ENCODE assay signal across 1 cellular context in the genomic region with DNA sequence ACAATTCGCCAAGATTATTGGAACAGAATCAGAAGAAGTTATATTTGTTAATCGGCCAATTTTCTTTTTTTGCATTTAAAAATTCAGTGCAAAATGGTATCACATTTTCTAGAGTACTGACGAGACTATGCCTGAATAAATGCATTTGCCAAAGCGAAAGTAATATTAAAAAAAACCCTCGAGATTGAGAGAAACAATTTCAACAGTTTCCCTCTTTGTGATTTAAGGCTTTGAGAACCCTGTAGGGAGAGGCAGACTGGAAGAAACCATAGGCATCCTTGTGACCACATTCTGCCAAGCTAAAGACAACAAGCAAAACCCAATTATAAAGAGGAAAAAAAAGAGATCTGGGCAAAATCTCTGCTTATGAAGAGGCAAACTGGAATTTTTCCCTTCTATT.
TF ChIP-seq lines count a peak whose summit lies in the region.

No MANE protein-coding gene starts in this region.

TF ChIP-seq in K562, 482 proteins besides CTCF, POLR2A, EP300 and RAD21 (continued from another document):
- TF ChIP-seq, protein P1, sequence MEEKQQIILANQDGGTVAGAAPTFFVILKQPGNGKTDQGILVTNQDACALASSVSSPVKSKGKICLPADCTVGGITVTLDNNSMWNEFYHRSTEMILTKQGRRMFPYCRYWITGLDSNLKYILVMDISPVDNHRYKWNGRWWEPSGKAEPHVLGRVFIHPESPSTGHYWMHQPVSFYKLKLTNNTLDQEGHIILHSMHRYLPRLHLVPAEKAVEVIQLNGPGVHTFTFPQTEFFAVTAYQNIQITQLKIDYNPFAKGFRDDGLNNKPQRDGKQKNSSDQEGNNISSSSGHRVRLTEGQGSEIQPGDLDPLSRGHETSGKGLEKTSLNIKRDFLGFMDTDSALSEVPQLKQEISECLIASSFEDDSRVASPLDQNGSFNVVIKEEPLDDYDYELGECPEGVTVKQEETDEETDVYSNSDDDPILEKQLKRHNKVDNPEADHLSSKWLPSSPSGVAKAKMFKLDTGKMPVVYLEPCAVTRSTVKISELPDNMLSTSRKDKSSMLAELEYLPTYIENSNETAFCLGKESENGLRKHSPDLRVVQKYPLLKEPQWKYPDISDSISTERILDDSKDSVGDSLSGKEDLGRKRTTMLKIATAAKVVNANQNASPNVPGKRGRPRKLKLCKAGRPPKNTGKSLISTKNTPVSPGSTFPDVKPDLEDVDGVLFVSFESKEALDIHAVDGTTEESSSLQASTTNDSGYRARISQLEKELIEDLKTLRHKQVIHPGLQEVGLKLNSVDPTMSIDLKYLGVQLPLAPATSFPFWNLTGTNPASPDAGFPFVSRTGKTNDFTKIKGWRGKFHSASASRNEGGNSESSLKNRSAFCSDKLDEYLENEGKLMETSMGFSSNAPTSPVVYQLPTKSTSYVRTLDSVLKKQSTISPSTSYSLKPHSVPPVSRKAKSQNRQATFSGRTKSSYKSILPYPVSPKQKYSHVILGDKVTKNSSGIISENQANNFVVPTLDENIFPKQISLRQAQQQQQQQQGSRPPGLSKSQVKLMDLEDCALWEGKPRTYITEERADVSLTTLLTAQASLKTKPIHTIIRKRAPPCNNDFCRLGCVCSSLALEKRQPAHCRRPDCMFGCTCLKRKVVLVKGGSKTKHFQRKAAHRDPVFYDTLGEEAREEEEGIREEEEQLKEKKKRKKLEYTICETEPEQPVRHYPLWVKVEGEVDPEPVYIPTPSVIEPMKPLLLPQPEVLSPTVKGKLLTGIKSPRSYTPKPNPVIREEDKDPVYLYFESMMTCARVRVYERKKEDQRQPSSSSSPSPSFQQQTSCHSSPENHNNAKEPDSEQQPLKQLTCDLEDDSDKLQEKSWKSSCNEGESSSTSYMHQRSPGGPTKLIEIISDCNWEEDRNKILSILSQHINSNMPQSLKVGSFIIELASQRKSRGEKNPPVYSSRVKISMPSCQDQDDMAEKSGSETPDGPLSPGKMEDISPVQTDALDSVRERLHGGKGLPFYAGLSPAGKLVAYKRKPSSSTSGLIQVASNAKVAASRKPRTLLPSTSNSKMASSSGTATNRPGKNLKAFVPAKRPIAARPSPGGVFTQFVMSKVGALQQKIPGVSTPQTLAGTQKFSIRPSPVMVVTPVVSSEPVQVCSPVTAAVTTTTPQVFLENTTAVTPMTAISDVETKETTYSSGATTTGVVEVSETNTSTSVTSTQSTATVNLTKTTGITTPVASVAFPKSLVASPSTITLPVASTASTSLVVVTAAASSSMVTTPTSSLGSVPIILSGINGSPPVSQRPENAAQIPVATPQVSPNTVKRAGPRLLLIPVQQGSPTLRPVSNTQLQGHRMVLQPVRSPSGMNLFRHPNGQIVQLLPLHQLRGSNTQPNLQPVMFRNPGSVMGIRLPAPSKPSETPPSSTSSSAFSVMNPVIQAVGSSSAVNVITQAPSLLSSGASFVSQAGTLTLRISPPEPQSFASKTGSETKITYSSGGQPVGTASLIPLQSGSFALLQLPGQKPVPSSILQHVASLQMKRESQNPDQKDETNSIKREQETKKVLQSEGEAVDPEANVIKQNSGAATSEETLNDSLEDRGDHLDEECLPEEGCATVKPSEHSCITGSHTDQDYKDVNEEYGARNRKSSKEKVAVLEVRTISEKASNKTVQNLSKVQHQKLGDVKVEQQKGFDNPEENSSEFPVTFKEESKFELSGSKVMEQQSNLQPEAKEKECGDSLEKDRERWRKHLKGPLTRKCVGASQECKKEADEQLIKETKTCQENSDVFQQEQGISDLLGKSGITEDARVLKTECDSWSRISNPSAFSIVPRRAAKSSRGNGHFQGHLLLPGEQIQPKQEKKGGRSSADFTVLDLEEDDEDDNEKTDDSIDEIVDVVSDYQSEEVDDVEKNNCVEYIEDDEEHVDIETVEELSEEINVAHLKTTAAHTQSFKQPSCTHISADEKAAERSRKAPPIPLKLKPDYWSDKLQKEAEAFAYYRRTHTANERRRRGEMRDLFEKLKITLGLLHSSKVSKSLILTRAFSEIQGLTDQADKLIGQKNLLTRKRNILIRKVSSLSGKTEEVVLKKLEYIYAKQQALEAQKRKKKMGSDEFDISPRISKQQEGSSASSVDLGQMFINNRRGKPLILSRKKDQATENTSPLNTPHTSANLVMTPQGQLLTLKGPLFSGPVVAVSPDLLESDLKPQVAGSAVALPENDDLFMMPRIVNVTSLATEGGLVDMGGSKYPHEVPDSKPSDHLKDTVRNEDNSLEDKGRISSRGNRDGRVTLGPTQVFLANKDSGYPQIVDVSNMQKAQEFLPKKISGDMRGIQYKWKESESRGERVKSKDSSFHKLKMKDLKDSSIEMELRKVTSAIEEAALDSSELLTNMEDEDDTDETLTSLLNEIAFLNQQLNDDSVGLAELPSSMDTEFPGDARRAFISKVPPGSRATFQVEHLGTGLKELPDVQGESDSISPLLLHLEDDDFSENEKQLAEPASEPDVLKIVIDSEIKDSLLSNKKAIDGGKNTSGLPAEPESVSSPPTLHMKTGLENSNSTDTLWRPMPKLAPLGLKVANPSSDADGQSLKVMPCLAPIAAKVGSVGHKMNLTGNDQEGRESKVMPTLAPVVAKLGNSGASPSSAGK (IDR thresholded peaks at IDR 0.05) = no peak
- TF ChIP-seq NCOA2 (IDR thresholded peaks at IDR 0.05; ENCODE audit: partially characterized antibody in 2 of 2) (no peak), ZNF780A (CRISPR knock-in tag; IDR thresholded peaks at IDR 0.05) (no peak), HDAC6 (IDR thresholded peaks at IDR 0.05; ENCODE audit: low read depth, low read length) (no peak), FOXP1 (CRISPR knock-in tag; IDR thresholded peaks at IDR 0.05) (no peak)
- TF ChIP-seq, protein P2, sequence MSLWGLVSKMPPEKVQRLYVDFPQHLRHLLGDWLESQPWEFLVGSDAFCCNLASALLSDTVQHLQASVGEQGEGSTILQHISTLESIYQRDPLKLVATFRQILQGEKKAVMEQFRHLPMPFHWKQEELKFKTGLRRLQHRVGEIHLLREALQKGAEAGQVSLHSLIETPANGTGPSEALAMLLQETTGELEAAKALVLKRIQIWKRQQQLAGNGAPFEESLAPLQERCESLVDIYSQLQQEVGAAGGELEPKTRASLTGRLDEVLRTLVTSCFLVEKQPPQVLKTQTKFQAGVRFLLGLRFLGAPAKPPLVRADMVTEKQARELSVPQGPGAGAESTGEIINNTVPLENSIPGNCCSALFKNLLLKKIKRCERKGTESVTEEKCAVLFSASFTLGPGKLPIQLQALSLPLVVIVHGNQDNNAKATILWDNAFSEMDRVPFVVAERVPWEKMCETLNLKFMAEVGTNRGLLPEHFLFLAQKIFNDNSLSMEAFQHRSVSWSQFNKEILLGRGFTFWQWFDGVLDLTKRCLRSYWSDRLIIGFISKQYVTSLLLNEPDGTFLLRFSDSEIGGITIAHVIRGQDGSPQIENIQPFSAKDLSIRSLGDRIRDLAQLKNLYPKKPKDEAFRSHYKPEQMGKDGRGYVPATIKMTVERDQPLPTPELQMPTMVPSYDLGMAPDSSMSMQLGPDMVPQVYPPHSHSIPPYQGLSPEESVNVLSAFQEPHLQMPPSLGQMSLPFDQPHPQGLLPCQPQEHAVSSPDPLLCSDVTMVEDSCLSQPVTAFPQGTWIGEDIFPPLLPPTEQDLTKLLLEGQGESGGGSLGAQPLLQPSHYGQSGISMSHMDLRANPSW (CRISPR knock-in tag; IDR thresholded peaks at IDR 0.05) = no peak
